ENCODE assay signal across 12 cellular contexts in genomic region chr10:95544783-95545500, GRCh38. TPM values are rescaled to one million over a fixed set of nuclear protein-coding genes. Genes with fewer than 3 reads are reported as not detected.
DNase-seq lines count a peak whose midpoint lies in the region; ATAC-seq and TF ChIP-seq lines count a peak whose summit lies in the region.
"Had no signal": no experiment of that assay in that cellular context is flagged by ENCODE, and none has a peak within 500 bp of the region (broad histone marks: within the 10 kb centered on the region; RNA-seq: fewer than 3 reads in every experiment).

No MANE protein-coding gene starts in this region.

- peaks cover 89 to 100% of the 10 kb centered on the region in 2 donors for H3K4me1 ChIP-seq in thoracic aorta (ENCODE audit: control insufficient read depth in 1 of 2, low read depth in 2 of 2)

- DNase-seq in activated CD4-positive, alpha-beta T cell treated with anti-CD3 and anti-CD28 coated beads for 48 hours, result peak; percentile 26
- DNase-seq in activated CD4-positive, alpha-beta T cell treated with anti-CD3 and anti-CD28 coated beads, Interleukin-2, amount 50 U/mL, for 1 hour, result no peak
- DNase-seq in dorsolateral prefrontal cortex (peak in 3 of 10 donors; percentile 22 to 71 (median 23)), mesenteric fat pad (ENCODE audit: low spot score) (peak; percentile 51), thoracic aorta (ENCODE audit: low spot score) (no peak), HPDE6-E6E7 (ENCODE audit: extremely low spot score) (no peak), H4 (ENCODE audit: low spot score) (no peak)
- no peak for DNase-seq in activated CD8-positive, alpha-beta memory T cell treated with anti-CD3 and anti-CD28 coated beads, Interleukin-2, amount 50 U/mL, for 48 hours
- DNase-seq: activated effector memory CD4-positive, alpha-beta T cell treated with anti-CD3 and anti-CD28 coated beads, Interleukin-2, amount 50 U/mL, for 16 hours; Calu3; naive thymus-derived CD8-positive, alpha-beta T cell had no signal

- H3K36me3 ChIP-seq in thoracic aorta, result peaks cover 6% of the 10 kb centered on the region
- H3K36me3 ChIP-seq: tibial nerve had no signal

- intact Hi-C loops in dorsolateral prefrontal cortex (cut with DNase I), result no loop called here

- no peaks in the 10 kb centered on the region for H3K27me3 ChIP-seq in dorsolateral prefrontal cortex
- no peaks in the 10 kb centered on the region for H3K27me3 ChIP-seq in thoracic aorta (replicated peaks; ENCODE audit: insufficient read depth)
- H3K27me3 ChIP-seq: tibial nerve had no signal

- H3K27ac ChIP-seq in dorsolateral prefrontal cortex (peak overlapping the region in 35 of 59 donors; percentile 1 to 74 (median 38)), thoracic aorta (peak overlapping the region; percentile 86 to 94)

- no peaks in the 10 kb centered on the region for H3K9me3 ChIP-seq in thoracic aorta
- H3K9me3 ChIP-seq: tibial nerve had no signal

- H3K4me3 ChIP-seq in dorsolateral prefrontal cortex (peak overlapping the region in 5 of 59 donors; percentile 9 to 20 (median 14)), thoracic aorta (peak overlapping the region; percentile 52)
- H3K4me3 ChIP-seq: tibial nerve had no signal

- no peak for ATAC-seq in thoracic aorta (ENCODE audit: insufficient number of reproducible peaks, low FRiP score, low read depth)
- ATAC-seq: naive thymus-derived CD8-positive, alpha-beta T cell had no signal

- TF ChIP-seq CTCF in dorsolateral prefrontal cortex (IDR thresholded peaks at IDR 0.05 in 54 of 56, conservative IDR thresholded peaks at IDR 0.05 in 2 of 56; ENCODE audit: low read depth in 1 of 56, partially characterized antibody in 56 of 56) (no peak), thoracic aorta (IDR thresholded peaks at IDR 0.05) (no peak)

RNA-seq across cellular contexts. Expression of gene SORBS1, which starts 16.2 kb away (rescaled TPM):
- total RNA-seq in dorsolateral prefrontal cortex (100 to 1,000 TPM; 191 to 480 (median 308) TPM), mesenteric fat pad (854 TPM), thoracic aorta (1,000 to 10,000 TPM; 1,110 to 1,659 TPM)
- total RNA-seq in H4 (2014; rRNA removed; shearing (Covaris generic)), result 1.4 and 4.0 TPM in 2 replicates

Comparison
In these comparisons a context has a peak if more than half of its experiments do, and no peak if none do; other contexts are left out.
1. DNase-seq: peak in activated CD4-positive, alpha-beta T cell treated with anti-CD3 and anti-CD28 coated beads for 48 hours (single experiment) and mesenteric fat pad (single experiment); none in activated CD4-positive, alpha-beta T cell treated with anti-CD3 and anti-CD28 coated beads, Interleukin-2, amount 50 U/mL, for 1 hour (single experiment), thoracic aorta (single experiment), activated CD8-positive, alpha-beta memory T cell treated with anti-CD3 and anti-CD28 coated beads, Interleukin-2, amount 50 U/mL, for 48 hours (single experiment), HPDE6-E6E7 (single experiment) and H4 (single experiment).
2. RNA of gene SORBS1, which starts 16.2 kb away (total RNA-seq): 1,110 to 1,659 TPM in thoracic aorta, 854 TPM in mesenteric fat pad (single experiment) and 191 to 480 TPM in dorsolateral prefrontal cortex; 1.4 to 4.0 TPM in H4; every median in the first group is over 10 times any median in the second.